1 cellular context compared by ENCODE assay signal in genomic region chr5:115544371-115545064, GRCh38.
TF ChIP-seq lines count a peak whose summit lies in the region.

TSS of gene FEM1C (minus strand) at chr5:115544775. CDS start at chr5:115543493, 1,282 bp downstream.

TF ChIP-seq in A549, 52 proteins besides CTCF, POLR2A, EP300 and RAD21 (continued from another document):
- TF ChIP-seq PBX3 (IDR thresholded peaks at IDR 0.05) (0 out of 2 replicates have a peak, but pooled peaks have one; percentile 14), SMC3 (IDR thresholded peaks at IDR 0.05) (no peak; the same call in 2 of the 3 replicates), REST (IDR thresholded peaks at IDR 0.05) (0 out of 2 replicates have a peak, but pooled peaks have one; percentile 4), KDM5A (IDR thresholded peaks at IDR 0.05) (no peak), HOXB13 (CRISPR knock-in tag; IDR thresholded peaks at IDR 0.05; ENCODE audit: low read depth) (no peak), ELK1 (IDR thresholded peaks at IDR 0.05; ENCODE audit: low read depth, low read length) (no peak), FOXS1 (CRISPR knock-in tag; IDR thresholded peaks at IDR 0.05) (no peak), RCOR1 (IDR thresholded peaks at IDR 0.05; ENCODE audit: low read depth, low read length) (no peak), JUNB (IDR thresholded peaks at IDR 0.05) (no peak), ZSCAN20 (CRISPR knock-in tag; IDR thresholded peaks at IDR 0.05) (no peak), NPAS2 (CRISPR knock-in tag; IDR thresholded peaks at IDR 0.05; ENCODE audit: borderline replicate concordance) (no peak), HOXB5 (CRISPR knock-in tag; IDR thresholded peaks at IDR 0.05) (no peak; the same call in 1 of the 2 replicates), HES2 (IDR thresholded peaks at IDR 0.05) (no peak), FOSB (CRISPR knock-in tag; IDR thresholded peaks at IDR 0.05) (no peak), CBX8 (IDR thresholded peaks at IDR 0.05) (no peak), RNF2 (IDR thresholded peaks at IDR 0.05; ENCODE audit: borderline replicate concordance, low read depth) (no peak), CHD4 (IDR thresholded peaks at IDR 0.05; ENCODE audit: borderline replicate concordance) (no peak), SREBF2 (IDR thresholded peaks at IDR 0.05) (no peak)
